In genomic region chr12:89883630-89884364, GRCh38 we compare ENCODE assay signal across 1 cellular context.
TF ChIP-seq lines count a peak whose summit lies in the region.

No MANE protein-coding gene starts in this region.

TF ChIP-seq in H1, 55 proteins besides CTCF, POLR2A, EP300 and RAD21 (continued from another document):
- TF ChIP-seq CHD7 (IDR thresholded peaks at IDR 0.05; ENCODE audit: insufficient replicate concordance, low read length): peak; percentile 74
- no peak for TF ChIP-seq RBBP5 (IDR thresholded peaks at IDR 0.05; ENCODE audit: borderline replicate concordance, low read depth, low read length)
- TF ChIP-seq HDAC6 (IDR thresholded peaks at IDR 0.05; ENCODE audit: low read depth, low read length): no peak
- TF ChIP-seq EGR1 (IDR thresholded peaks at IDR 0.05; ENCODE audit: borderline replicate concordance, low read depth, low read length): peak; percentile 4; the same call in 1 of the 2 replicates
- TF ChIP-seq TEAD4 (IDR thresholded peaks at IDR 0.05; ENCODE audit: low read depth, low read length): peak; percentile 21; the same call in 1 of the 2 replicates
- TF ChIP-seq NRF1 (IDR thresholded peaks at IDR 0.05; ENCODE audit: low read depth, low read length): no peak
- TF ChIP-seq ATF2 (IDR thresholded peaks at IDR 0.05; ENCODE audit: low read length): 0 out of 2 replicates have a peak, but pooled peaks have one; percentile 60
